ENCODE assay signal across 7 cellular contexts in the genomic region with DNA sequence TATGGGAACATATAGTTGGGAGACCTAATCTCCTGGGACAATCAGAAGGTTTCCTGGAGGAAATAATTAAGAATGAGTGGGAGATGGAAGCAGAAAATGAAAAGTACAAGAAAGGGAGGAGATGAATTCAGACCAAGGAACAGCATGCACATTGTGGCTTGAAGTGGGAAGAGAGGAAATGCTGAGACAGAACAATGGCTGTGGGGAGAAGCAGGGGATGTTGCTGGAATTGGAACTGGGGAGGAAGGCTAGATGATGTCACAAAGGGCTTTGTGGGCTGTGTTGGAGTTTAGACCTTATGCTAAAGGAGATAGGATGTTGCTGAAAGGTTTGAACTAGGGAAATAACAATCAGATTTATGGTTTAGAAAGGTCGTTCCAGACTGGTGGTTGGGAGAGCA.
"Had no signal": no experiment of that assay in that cellular context is flagged by ENCODE, and none has a peak within 500 bp of the region (broad histone marks: within the 10 kb centered on the region; RNA-seq: fewer than 3 reads in every experiment).

No MANE protein-coding gene starts in this region.

- H3K27ac Mint-ChIP-seq: IgD-negative memory B cell had no signal

- DNase-seq: GM23248, GOT3, H7, KBM-7 had no signal

- H3K27ac ChIP-seq: GM23248 had no signal

- H3K9me3 Mint-ChIP-seq: IgD-negative memory B cell had no signal

- H3K4me3 Mint-ChIP-seq: IgD-negative memory B cell had no signal

- FAIRE-seq: HTR-8/SVneo had no signal

- H3K4me1 Mint-ChIP-seq: IgD-negative memory B cell had no signal

- H3K4me3 ChIP-seq: GM23248, HAP-1 had no signal

- H3K9me3 ChIP-seq: HAP-1 had no signal

- H3K36me3 Mint-ChIP-seq: IgD-negative memory B cell had no signal

- H3K4me1 ChIP-seq: HAP-1 had no signal

- H2AFZ ChIP-seq: GM23248 had no signal

- H3K9ac ChIP-seq: GM23248 had no signal

- H3K36me3 ChIP-seq: HAP-1 had no signal
